19 cellular contexts compared by ENCODE assay signal in genomic region chr15:91426412-91426811, GRCh38.
A peak's percentile ranks its signal among the peaks of the same experiment; 100 is the strongest.
DNase-seq lines count a peak whose midpoint lies in the region; ATAC-seq, FAIRE-seq and TF ChIP-seq lines count a peak whose summit lies in the region.
"Had no signal": no experiment of that assay in that cellular context is flagged by ENCODE, and none has a peak within 500 bp of the region (broad histone marks: within the 10 kb centered on the region; RNA-seq: fewer than 3 reads in every experiment).

No MANE protein-coding gene starts in this region.

- TF ChIP-seq CTCF in bronchial epithelial cell (IDR thresholded peaks at IDR 0.05; ENCODE audit: insufficient read depth, low read length, severe bottlenecking) (no peak), neutrophil (IDR thresholded peaks at IDR 0.05) (no peak), coronary artery (IDR thresholded peaks at IDR 0.05) (no peak)

- H3K27ac ChIP-seq in neutrophil (peak overlapping the region; percentile 42), coronary artery (no peak overlapping the region)
- H3K27ac ChIP-seq: right atrium auricular region, VCaP had no signal

- H3K4me1 Mint-ChIP-seq in activated naive CD8-positive, alpha-beta T cell treated with anti-CD3 and anti-CD28 coated beads, Interleukin-2, amount 10 ng/mL, durations not matched to agents 7 days and 5 days = peaks cover 54% of the 10 kb centered on the region
- H3K4me1 Mint-ChIP-seq in activated naive CD8-positive, alpha-beta T cell treated with anti-CD3 and anti-CD28 coated beads for 36 hours = peaks cover 8% of the 10 kb centered on the region

- DNase-seq in activated naive CD8-positive, alpha-beta T cell treated with anti-CD3 and anti-CD28 coated beads, Interleukin-2, amount 10 ng/mL, durations not matched to agents 7 days and 5 days = no peak
- no peak for DNase-seq in activated naive CD8-positive, alpha-beta T cell treated with anti-CD3 and anti-CD28 coated beads for 36 hours
- DNase-seq in NCI-H226 (peak; percentile 78), bronchial epithelial cell (ENCODE audit: low read depth) (peak; percentile 67), NCI-H524 treated with DMSO at 0.1 percent for 48 hours (lab: John Stamatoyannopoulos, UW) (no peak), coronary artery (ENCODE audit: low spot score) (no peak)
- DNase-seq: AML-193; COR-L47; effector CD4-positive, alpha-beta T cell; left cardiac atrium; NCI-H1694; NCI-H345; SW 1271 had no signal

- H3K36me3 ChIP-seq in bronchial epithelial cell (ENCODE audit: control insufficient read depth, insufficient read depth, low read length) (no peaks in the 10 kb centered on the region), neutrophil (no peaks in the 10 kb centered on the region)
- H3K36me3 ChIP-seq: right atrium auricular region had no signal

- peaks cover 39% of the 10 kb centered on the region for H3K36me3 Mint-ChIP-seq in activated naive CD8-positive, alpha-beta T cell treated with anti-CD3 and anti-CD28 coated beads, Interleukin-2, amount 10 ng/mL, durations not matched to agents 7 days and 5 days
- no peaks in the 10 kb centered on the region for H3K36me3 Mint-ChIP-seq in activated naive CD8-positive, alpha-beta T cell treated with anti-CD3 and anti-CD28 coated beads for 36 hours

- peak overlapping the region; percentile 7 for H3K27ac Mint-ChIP-seq in activated naive CD8-positive, alpha-beta T cell treated with anti-CD3 and anti-CD28 coated beads, Interleukin-2, amount 10 ng/mL, durations not matched to agents 7 days and 5 days
- no peak overlapping the region for H3K27ac Mint-ChIP-seq in activated naive CD8-positive, alpha-beta T cell treated with anti-CD3 and anti-CD28 coated beads for 36 hours
- H3K27ac Mint-ChIP-seq: activated naive CD8-positive, alpha-beta T cell had no signal

- H3K9me3 Mint-ChIP-seq in activated naive CD8-positive, alpha-beta T cell treated with anti-CD3 and anti-CD28 coated beads, Interleukin-2, amount 10 ng/mL, durations not matched to agents 7 days and 5 days = peaks cover 19% of the 10 kb centered on the region
- no peaks in the 10 kb centered on the region for H3K9me3 Mint-ChIP-seq in activated naive CD8-positive, alpha-beta T cell treated with anti-CD3 and anti-CD28 coated beads for 36 hours

- peak overlapping the region; percentile 20 for H3K4me3 Mint-ChIP-seq in activated naive CD8-positive, alpha-beta T cell treated with anti-CD3 and anti-CD28 coated beads, Interleukin-2, amount 10 ng/mL, durations not matched to agents 7 days and 5 days
- H3K4me3 Mint-ChIP-seq in activated naive CD8-positive, alpha-beta T cell treated with anti-CD3 and anti-CD28 coated beads for 36 hours = no peak overlapping the region
- H3K4me3 Mint-ChIP-seq: activated naive CD8-positive, alpha-beta T cell had no signal

- POLR2A ChIA-PET in activated naive CD8-positive, alpha-beta T cell treated with anti-CD3 and anti-CD28 coated beads, Interleukin-2, amount 10 ng/mL, durations not matched to agents 7 days and 5 days (lab: Charles Lee) = interaction anchor here (1.8 kb wide), 1 partner anchor 44 kb away, joined by 5 read pairs; no protein-coding TSS in a partner anchor

- H3K27me3 Mint-ChIP-seq in activated naive CD8-positive, alpha-beta T cell treated with anti-CD3 and anti-CD28 coated beads, Interleukin-2, amount 10 ng/mL, durations not matched to agents 7 days and 5 days = no peaks in the 10 kb centered on the region
- no peaks in the 10 kb centered on the region for H3K27me3 Mint-ChIP-seq in activated naive CD8-positive, alpha-beta T cell treated with anti-CD3 and anti-CD28 coated beads for 36 hours
- H3K27me3 Mint-ChIP-seq: activated naive CD8-positive, alpha-beta T cell had no signal

- no peaks in the 10 kb centered on the region for H3K27me3 ChIP-seq in bronchial epithelial cell (ENCODE audit: control insufficient read depth, insufficient read depth, low read length)
- H3K27me3 ChIP-seq in neutrophil = no peaks in the 10 kb centered on the region
- H3K27me3 ChIP-seq: right atrium auricular region had no signal

- no peak for ATAC-seq in activated naive CD8-positive, alpha-beta T cell treated with anti-CD3 and anti-CD28 coated beads, Interleukin-2, amount 10 ng/mL, durations not matched to agents 7 days and 5 days (ENCODE audit: low read depth)
- no peak for ATAC-seq in HG02759 (IDR thresholded peaks at IDR 0.05; ENCODE audit: unreplicated experiment)
- ATAC-seq: HepG2, left cardiac atrium had no signal

- no peak for FAIRE-seq in bronchial epithelial cell (lab: Jason Lieb, UNC)
- FAIRE-seq: HepG2 had no signal

- H3K4me1 ChIP-seq in neutrophil (ENCODE audit: control insufficient read depth in 1 of 2, insufficient read depth in 1 of 2, low read depth in 1 of 2, low read length in 1 of 2) = peaks cover 83 to 87% of the 10 kb centered on the region in 2 experiments
- H3K4me1 ChIP-seq: right atrium auricular region had no signal

- no peak overlapping the region for H3K4me3 ChIP-seq in bronchial epithelial cell (ENCODE audit: low read depth, low read length)
- H3K4me3 ChIP-seq in neutrophil (ENCODE audit: low read depth in 1 of 2, low read length in 1 of 2) = no peak overlapping the region
- H3K4me3 ChIP-seq in coronary artery = no peak overlapping the region
- H3K4me3 ChIP-seq: right atrium auricular region had no signal

- no peaks in the 10 kb centered on the region for H3K9me3 ChIP-seq in neutrophil
- H3K9me3 ChIP-seq: right atrium auricular region had no signal

Comparison
In these comparisons a context has a peak if more than half of its experiments do, and no peak if none do; other contexts are left out.
1. DNase-seq: peak in NCI-H226 (single experiment) and bronchial epithelial cell (single experiment); none in activated naive CD8-positive, alpha-beta T cell treated with anti-CD3 and anti-CD28 coated beads, Interleukin-2, amount 10 ng/mL, durations not matched to agents 7 days and 5 days (single experiment), activated naive CD8-positive, alpha-beta T cell treated with anti-CD3 and anti-CD28 coated beads for 36 hours (single experiment), NCI-H524 treated with DMSO at 0.1 percent for 48 hours (single experiment) and coronary artery (single experiment).